In the genomic region with DNA sequence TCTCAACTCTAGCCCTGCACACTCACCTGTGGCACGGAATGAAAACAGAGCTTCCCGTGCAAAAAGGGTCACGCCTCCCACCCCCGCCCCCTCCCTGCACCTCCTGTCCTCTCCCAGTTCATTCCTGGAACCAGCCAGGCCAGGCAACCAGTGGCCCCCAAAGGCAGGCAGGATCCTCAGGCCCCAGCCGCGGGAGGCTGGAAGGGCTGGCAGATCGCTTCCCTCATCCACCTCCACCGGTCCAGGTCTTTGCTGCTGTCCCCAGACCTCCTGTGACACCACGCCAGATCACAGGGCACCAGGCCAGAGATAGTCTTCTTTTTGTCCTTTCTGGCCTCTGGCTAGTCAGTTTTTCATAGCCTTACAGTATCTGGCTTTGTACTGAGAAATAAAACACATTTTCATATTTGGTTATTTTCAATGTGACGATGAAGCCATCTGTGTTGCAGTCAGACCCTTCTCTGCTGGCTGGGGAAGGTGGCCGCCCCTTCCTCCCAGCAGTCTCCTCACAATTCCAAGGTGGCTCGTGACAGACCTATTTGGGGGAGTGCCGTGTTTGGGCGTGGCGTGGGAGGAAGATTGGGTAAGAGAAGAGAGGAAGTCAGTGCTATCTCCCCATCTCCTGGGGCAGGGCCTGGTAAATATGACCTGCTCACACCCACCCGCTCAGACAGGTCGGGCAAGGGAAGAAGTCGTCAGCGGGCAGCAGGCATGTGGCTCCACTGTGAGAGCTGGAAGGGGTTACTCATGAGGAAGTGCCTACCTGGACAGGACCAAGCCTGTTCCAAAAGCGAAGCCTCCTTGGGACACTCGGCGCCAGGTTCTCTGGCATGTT, we compare ENCODE assay signal across 1 cellular context.
A peak's percentile ranks its signal among the peaks of the same experiment; 100 is the strongest.
TF ChIP-seq lines count a peak whose summit lies in the region.

No MANE protein-coding gene starts in this region.

TF ChIP-seq in K562, 482 proteins besides CTCF, POLR2A, EP300 and RAD21 (continued from another document and continues in another):
- TF ChIP-seq AFF1 (IDR thresholded peaks at IDR 0.05; ENCODE audit: low read depth in 1 of 2, partially characterized antibody in 2 of 2), result peak; percentile 33 to 53
- no peak for TF ChIP-seq ZNF280B (CRISPR knock-in tag; IDR thresholded peaks at IDR 0.05)
- TF ChIP-seq, protein P1, sequence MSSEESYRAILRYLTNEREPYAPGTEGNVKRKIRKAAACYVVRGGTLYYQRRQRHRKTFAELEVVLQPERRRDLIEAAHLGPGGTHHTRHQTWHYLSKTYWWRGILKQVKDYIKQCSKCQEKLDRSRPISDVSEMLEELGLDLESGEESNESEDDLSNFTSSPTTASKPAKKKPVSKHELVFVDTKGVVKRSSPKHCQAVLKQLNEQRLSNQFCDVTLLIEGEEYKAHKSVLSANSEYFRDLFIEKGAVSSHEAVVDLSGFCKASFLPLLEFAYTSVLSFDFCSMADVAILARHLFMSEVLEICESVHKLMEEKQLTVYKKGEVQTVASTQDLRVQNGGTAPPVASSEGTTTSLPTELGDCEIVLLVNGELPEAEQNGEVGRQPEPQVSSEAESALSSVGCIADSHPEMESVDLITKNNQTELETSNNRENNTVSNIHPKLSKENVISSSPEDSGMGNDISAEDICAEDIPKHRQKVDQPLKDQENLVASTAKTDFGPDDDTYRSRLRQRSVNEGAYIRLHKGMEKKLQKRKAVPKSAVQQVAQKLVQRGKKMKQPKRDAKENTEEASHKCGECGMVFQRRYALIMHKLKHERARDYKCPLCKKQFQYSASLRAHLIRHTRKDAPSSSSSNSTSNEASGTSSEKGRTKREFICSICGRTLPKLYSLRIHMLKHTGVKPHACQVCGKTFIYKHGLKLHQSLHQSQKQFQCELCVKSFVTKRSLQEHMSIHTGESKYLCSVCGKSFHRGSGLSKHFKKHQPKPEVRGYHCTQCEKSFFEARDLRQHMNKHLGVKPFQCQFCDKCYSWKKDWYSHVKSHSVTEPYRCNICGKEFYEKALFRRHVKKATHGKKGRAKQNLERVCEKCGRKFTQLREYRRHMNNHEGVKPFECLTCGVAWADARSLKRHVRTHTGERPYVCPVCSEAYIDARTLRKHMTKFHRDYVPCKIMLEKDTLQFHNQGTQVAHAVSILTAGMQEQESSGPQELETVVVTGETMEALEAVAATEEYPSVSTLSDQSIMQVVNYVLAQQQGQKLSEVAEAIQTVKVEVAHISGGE (CRISPR knock-in tag; IDR thresholded peaks at IDR 0.05), result peak in 1 of 3 experiments; percentile 32; a peak in 2 of 6 replicates
- TF ChIP-seq CREB3 (tag; conservative IDR thresholded peaks at IDR 0.05; ENCODE audit: low read depth), result 0 out of 2 replicates have a peak, but pooled peaks have one; percentile 28
- no peak for TF ChIP-seq ATF1 (CRISPR knock-in tag; IDR thresholded peaks at IDR 0.05)
- peak; percentile 30; the same call in 1 of the 2 replicates for TF ChIP-seq ATF1 (tag; IDR thresholded peaks at IDR 0.05)
- peak; percentile 77 for TF ChIP-seq GABPA (tag; conservative IDR thresholded peaks at IDR 0.05; ENCODE audit: low read depth)
- peak; percentile 59; the same call in 1 of the 2 replicates for TF ChIP-seq ZBTB17 (CRISPR knock-in tag; IDR thresholded peaks at IDR 0.05)
- TF ChIP-seq, protein P2, sequence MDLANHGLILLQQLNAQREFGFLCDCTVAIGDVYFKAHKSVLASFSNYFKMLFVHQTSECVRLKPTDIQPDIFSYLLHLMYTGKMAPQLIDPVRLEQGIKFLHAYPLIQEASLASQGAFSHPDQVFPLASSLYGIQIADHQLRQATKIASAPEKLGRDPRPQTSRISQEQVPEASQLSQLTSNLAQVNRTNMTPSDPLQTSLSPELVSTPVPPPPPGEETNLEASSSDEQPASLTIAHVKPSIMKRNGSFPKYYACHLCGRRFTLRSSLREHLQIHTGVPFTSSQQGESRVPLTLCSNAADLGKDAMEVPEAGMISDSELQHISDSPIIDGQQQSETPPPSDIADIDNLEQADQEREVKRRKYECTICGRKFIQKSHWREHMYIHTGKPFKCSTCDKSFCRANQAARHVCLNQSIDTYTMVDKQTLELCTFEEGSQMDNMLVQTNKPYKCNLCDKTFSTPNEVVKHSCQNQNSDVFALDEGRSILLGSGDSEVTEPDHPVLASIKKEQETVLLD (IDR thresholded peaks at IDR 0.05), result peak; percentile 58; the same call in 1 of the 2 replicates
- no peak for TF ChIP-seq DNMT1 (IDR thresholded peaks at IDR 0.05)
- peak; percentile 50; the same call in 1 of the 2 replicates for TF ChIP-seq NR2C1 (IDR thresholded peaks at IDR 0.05)
- peak; percentile 45; the same call in 1 of the 2 replicates for TF ChIP-seq NR2C1 (tag; IDR thresholded peaks at IDR 0.05)
- TF ChIP-seq TRIM24 (IDR thresholded peaks at IDR 0.05), result peak in 1 of 2 experiments; percentile 54; a peak in 2 of 4 replicates
- TF ChIP-seq GTF2F1 (IDR thresholded peaks at IDR 0.05; ENCODE audit: low read depth, low read length), result no peak
- TF ChIP-seq ZSCAN29 (IDR thresholded peaks at IDR 0.05), result no peak
- peak; percentile 70; the same call in 1 of the 2 replicates for TF ChIP-seq KLF1 (tag; IDR thresholded peaks at IDR 0.05)
- no peak for TF ChIP-seq CBFB (CRISPR knock-in tag; IDR thresholded peaks at IDR 0.05)
- TF ChIP-seq DPF2 (IDR thresholded peaks at IDR 0.05), result peak; percentile 88
- TF ChIP-seq ZEB2 (IDR thresholded peaks at IDR 0.05), result peak; percentile 82
- peak; percentile 82 for TF ChIP-seq SMARCA4 (IDR thresholded peaks at IDR 0.05)
- TF ChIP-seq HIVEP1 (CRISPR knock-in tag; IDR thresholded peaks at IDR 0.05), result no peak
- TF ChIP-seq RFX1 (IDR thresholded peaks at IDR 0.05), result no peak
- TF ChIP-seq CREM (IDR thresholded peaks at IDR 0.05; ENCODE audit: low read depth), result peak; percentile 72
- peak; percentile 72 for TF ChIP-seq HMBOX1 (IDR thresholded peaks at IDR 0.05)
- TF ChIP-seq ZNF766 (CRISPR knock-in tag; conservative IDR thresholded peaks at IDR 0.05), result peak; percentile 67; the same call in 1 of the 2 replicates
- peak; percentile 9; the same call in 1 of the 2 replicates for TF ChIP-seq ELF2 (CRISPR knock-in tag; IDR thresholded peaks at IDR 0.05)
- peak in 1 of 2 experiments; percentile 36; a peak in 1 of 4 replicates for TF ChIP-seq ZNF318 (IDR thresholded peaks at IDR 0.05; ENCODE audit: borderline replicate concordance in 1 of 2, low read depth in 1 of 2)
- TF ChIP-seq STAG1 (CRISPR knock-in tag; IDR thresholded peaks at IDR 0.05; ENCODE audit: borderline replicate concordance), result no peak
- no peak for TF ChIP-seq CBX5 (IDR thresholded peaks at IDR 0.05; ENCODE audit: borderline replicate concordance, low read depth)
- peak; percentile 90 for TF ChIP-seq ETV1 (tag; conservative IDR thresholded peaks at IDR 0.05; ENCODE audit: low read depth)
- 0 out of 4 replicates have a peak, but pooled peaks of 1 of the 2 experiments have one; percentile 29 for TF ChIP-seq TEAD1 (CRISPR knock-in tag; IDR thresholded peaks at IDR 0.05)
- TF ChIP-seq SETDB1 (IDR thresholded peaks at IDR 0.05; ENCODE audit: low read length), result no peak
- TF ChIP-seq MCM3 (IDR thresholded peaks at IDR 0.05), result no peak
- peak; percentile 32 to 54; a peak in 3 of 4 replicates for TF ChIP-seq NRF1 (conservative IDR thresholded peaks at IDR 0.05 in 1 of 2, IDR thresholded peaks at IDR 0.05 in 1 of 2)
- TF ChIP-seq RBFOX2 (IDR thresholded peaks at IDR 0.05; ENCODE audit: low read depth, low read length), result peak; percentile 66
- no peak for TF ChIP-seq ZSCAN32 (CRISPR knock-in tag; IDR thresholded peaks at IDR 0.05)
